ENCODE assay signal across 8 cellular contexts in the genomic region with DNA sequence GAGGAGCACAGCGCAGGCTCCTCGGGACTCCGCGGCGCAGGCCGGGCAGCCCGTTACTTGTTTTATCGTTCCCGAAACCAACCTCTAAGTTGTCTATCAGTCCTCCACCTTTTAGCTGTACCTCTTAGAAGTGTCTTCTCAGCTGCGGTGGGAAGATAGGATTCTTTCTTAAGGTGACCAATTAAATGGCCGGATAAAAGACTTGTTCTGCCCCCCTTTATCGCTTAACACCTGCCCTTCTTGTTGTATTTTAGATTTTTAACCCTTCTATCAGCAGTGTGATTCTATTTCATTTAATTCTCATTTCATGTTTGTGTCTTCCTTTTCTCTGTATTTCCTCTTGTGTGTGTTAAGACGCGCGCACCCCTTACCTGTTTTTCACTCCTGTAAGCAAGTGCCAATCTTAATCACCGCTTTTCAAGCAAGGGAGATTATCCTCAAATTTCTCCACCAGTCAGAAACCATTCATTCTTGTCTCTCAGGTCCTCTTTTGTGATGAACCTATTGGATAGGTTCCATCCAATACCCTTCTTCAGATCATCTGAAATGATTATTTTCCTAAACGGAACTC. TPM values are rescaled to one million over a fixed set of nuclear protein-coding genes. Genes with fewer than 3 reads are reported as not detected.
DNase-seq lines count a peak whose midpoint lies in the region; ATAC-seq, FAIRE-seq and TF ChIP-seq lines count a peak whose summit lies in the region.

No MANE protein-coding gene starts in this region.

- H3K27me3 ChIP-seq in testis, result no peaks in the 10 kb centered on the region

- H3K27ac ChIP-seq in kidney (ENCODE audit: low read depth in 2 of 2, low read length in 2 of 2) (peak overlapping the region in 1 of 2 donors; percentile 65), testis (peak overlapping the region; percentile 87 to 93)

- H3K4me1 Mint-ChIP-seq in activated naive CD8-positive, alpha-beta T cell (ENCODE audit: low read depth), result peaks cover 48% of the 10 kb centered on the region

- TF ChIP-seq CTCF in kidney (IDR thresholded peaks at IDR 0.05; ENCODE audit: borderline replicate concordance, extremely low read depth, insufficient read depth) (no peak), testis (IDR thresholded peaks at IDR 0.05) (no peak)

- peak overlapping the region; percentile 96 for H3K4me3 Mint-ChIP-seq in activated naive CD8-positive, alpha-beta T cell

- peak; percentile 21 for DNase-seq in DMS114 treated with DMSO at 0.1 percent for 48 hours (lab: John Stamatoyannopoulos, UW; ENCODE audit: unreplicated experiment)
- DNase-seq in HS-5 (ENCODE audit: low read depth), result peak; percentile 11
- DNase-seq in kidney, result no peak
- DNase-seq in testis, result no peak
- no peak for DNase-seq in ureter (ENCODE audit: low spot score)
- no peak for DNase-seq in activated effector memory CD4-positive, alpha-beta T cell treated with Interleukin-2 at 50 U/mL for 16 hours

- no peaks in the 10 kb centered on the region for H3K27me3 Mint-ChIP-seq in activated naive CD8-positive, alpha-beta T cell

- H3K36me3 ChIP-seq in kidney (ENCODE audit: control insufficient read depth in 1 of 2, insufficient read depth in 2 of 2, low read length in 2 of 2), result peaks cover 12 to 13% of the 10 kb centered on the region in 2 donors
- H3K36me3 ChIP-seq in testis (ENCODE audit: low read depth, missing control alignments), result no peaks in the 10 kb centered on the region

- H3K4me1 ChIP-seq in kidney (ENCODE audit: control insufficient read depth in 1 of 2, insufficient read depth in 1 of 2, low read depth in 1 of 2, low read length in 2 of 2), result peaks cover 0 to 5% of the 10 kb centered on the region in 2 donors
- H3K4me1 ChIP-seq in testis, result no peaks in the 10 kb centered on the region

- FAIRE-seq in kidney (lab: Jason Lieb, UNC), result no peak

- peaks cover 27% of the 10 kb centered on the region for H3K36me3 Mint-ChIP-seq in activated naive CD8-positive, alpha-beta T cell

- no peak for TF ChIP-seq POLR2A in testis (IDR thresholded peaks at IDR 0.05)

- WGBS in testis, 2 donors, result 14 to 17% methylated on average over 17 of the region's 17 CpGs

- H3K9me3 Mint-ChIP-seq in activated naive CD8-positive, alpha-beta T cell (ENCODE audit: low read depth), result no peaks in the 10 kb centered on the region

- H3K9me3 ChIP-seq in kidney (ENCODE audit: control insufficient read depth in 1 of 2, low read length in 2 of 2) (no peaks in the 10 kb centered on the region), testis (no peaks in the 10 kb centered on the region)

- H3K27ac Mint-ChIP-seq in activated naive CD8-positive, alpha-beta T cell, result peak overlapping the region; percentile 99

- peak overlapping the region; percentile 51 to 68 for H3K4me3 ChIP-seq in kidney (ENCODE audit: low read length in 2 of 2)
- peak overlapping the region; percentile 77 to 82 for H3K4me3 ChIP-seq in testis

- peak; percentile 54 for ATAC-seq in GM19397 (IDR thresholded peaks at IDR 0.05; ENCODE audit: unreplicated experiment)

- peak overlapping the region; percentile 65 to 77 for H3K9ac ChIP-seq in kidney (ENCODE audit: low read length in 2 of 2)

- intact Hi-C loops in kidney (cut with DNase I), result no loop called here
- intact Hi-C loops in testis (cut with DNase I; ENCODE audit: low total_unique reads), result no loop called here

RNA-seq across cellular contexts. Expression of gene SLC9B2, which starts 0.3 kb away (rescaled TPM):
- total RNA-seq in kidney (6.0 TPM), testis (10 to 100 TPM; 10.2 to 14.6 TPM), ureter (13.0 TPM)
- polyA plus RNA-seq in kidney (ENCODE audit: insufficient read depth, low read depth, low replicate concordance) (0.80 TPM), testis (ENCODE audit: insufficient read depth, low read depth, low replicate concordance) (9.7 TPM)

RNA-seq across cellular contexts. Expression of gene BDH2, which starts 22.8 kb away (rescaled TPM):
- total RNA-seq in kidney (104 TPM), testis (10 to 100 TPM; 53.1 to 54.7 TPM), ureter (41.4 TPM)
- polyA plus RNA-seq in kidney (ENCODE audit: insufficient read depth, low read depth, low replicate concordance) (473 TPM), testis (ENCODE audit: insufficient read depth, low read depth, low replicate concordance) (41.2 TPM)

RNA-seq across cellular contexts. Expression of gene SLC9B1, which starts 57.4 kb away (rescaled TPM):
- total RNA-seq in kidney (1.8 TPM), testis (10 to 100 TPM; 23.4 to 27.2 TPM), ureter (1.8 TPM)
- polyA plus RNA-seq in kidney (ENCODE audit: insufficient read depth, low read depth, low replicate concordance) (0.52 TPM), testis (ENCODE audit: insufficient read depth, low read depth, low replicate concordance) (108 TPM)

Comparison
In these comparisons a context has a peak if more than half of its experiments do, and no peak if none do; other contexts are left out.
1. DNase-seq: peak in DMS114 treated with DMSO at 0.1 percent for 48 hours (single experiment) and HS-5 (single experiment); none in kidney (single experiment), testis (single experiment), ureter (single experiment) and activated effector memory CD4-positive, alpha-beta T cell treated with Interleukin-2 at 50 U/mL for 16 hours (single experiment).